In the genomic region with DNA sequence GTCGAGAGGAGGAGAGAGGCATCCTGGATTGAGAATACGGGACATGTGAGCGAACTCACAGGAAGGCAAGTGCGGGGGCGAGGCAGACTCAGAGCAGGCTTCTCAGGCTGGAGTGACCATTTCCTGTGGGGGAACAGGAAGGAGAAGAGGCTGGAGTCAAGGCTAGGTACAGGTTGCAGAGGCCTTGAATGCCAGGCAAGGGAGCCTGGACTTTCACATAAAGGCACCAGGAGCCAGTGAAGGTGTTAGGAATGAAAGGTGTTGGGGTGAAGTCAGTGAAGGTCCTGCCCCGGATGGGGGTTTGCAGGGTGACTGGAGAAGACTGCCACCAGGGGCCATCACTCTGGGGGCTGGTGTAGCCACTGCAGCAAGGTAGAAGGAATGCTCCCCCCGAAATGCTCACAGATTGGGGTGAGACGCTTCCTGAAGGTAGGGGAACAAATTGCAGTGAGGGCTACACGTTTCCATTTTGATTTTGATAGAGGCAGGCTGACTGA, we compare ENCODE assay signal across 12 cellular contexts. TPM values are rescaled to one million over a fixed set of nuclear protein-coding genes. Genes with fewer than 3 reads are reported as not detected.
A peak's percentile ranks its signal among the peaks of the same experiment; 100 is the strongest.
DNase-seq lines count a peak whose midpoint lies in the region; ATAC-seq and TF ChIP-seq lines count a peak whose summit lies in the region.
"Had no signal": no experiment of that assay in that cellular context is flagged by ENCODE, and none has a peak within 500 bp of the region (broad histone marks: within the 10 kb centered on the region; RNA-seq: fewer than 3 reads in every experiment).

No MANE protein-coding gene starts in this region.

- H3K4me3 ChIP-seq in breast epithelium (no peak overlapping the region), right lobe of liver (peak overlapping the region in 2 of 3 donors; percentile 7 to 29), thymus (ENCODE audit: low read length) (no peak overlapping the region)

- ATAC-seq in right lobe of liver: no peak
- no peak for ATAC-seq in sciatic nerve
- ATAC-seq in stimulated activated effector memory CD8-positive, alpha-beta T cell treated with anti-CD3 and anti-CD28 coated beads, Interleukin-12 subunit alpha, Interleukin-12 subunit beta, amount 100 ng/mL, for 72 hours: no peak
- ATAC-seq: CD8-positive, alpha-beta T cell had no signal

- H3K36me3 Mint-ChIP-seq in stimulated activated effector memory CD8-positive, alpha-beta T cell treated with anti-CD3 and anti-CD28 coated beads, Interleukin-12 subunit alpha, Interleukin-12 subunit beta, amount 100 ng/mL, for 72 hours: no peaks in the 10 kb centered on the region
- H3K36me3 Mint-ChIP-seq: CD8-positive, alpha-beta T cell had no signal

- DNase-seq in NCI-H226: peak; percentile 44
- no peak for DNase-seq in breast epithelium (ENCODE audit: low spot score in 2 of 2)
- no peak for DNase-seq in right lobe of liver
- no peak for DNase-seq in sciatic nerve (ENCODE audit: low spot score)
- no peak for DNase-seq in stimulated activated effector memory CD8-positive, alpha-beta T cell treated with anti-CD3 and anti-CD28 coated beads, Interleukin-12 subunit alpha, Interleukin-12 subunit beta, amount 100 ng/mL, for 72 hours (ENCODE audit: low spot score in 2 of 2)
- no peak for DNase-seq in midbrain (lab: John Stamatoyannopoulos, UW)
- DNase-seq: activated CD4-positive, CD25-positive, alpha-beta regulatory T cell; activated CD8-positive, alpha-beta memory T cell treated with anti-CD3 and anti-CD28 coated beads, Interleukin-2, amount 50 U/mL, for 4 hours; CD8-positive, alpha-beta T cell; NCI-H187 treated with DMSO at 0.1 percent for 48 hours had no signal

- no peak for TF ChIP-seq POLR2A in breast epithelium (IDR thresholded peaks at IDR 0.05)
- no peak for TF ChIP-seq POLR2A in right lobe of liver (IDR thresholded peaks at IDR 0.05)

- intact Hi-C loops in breast epithelium (cut with DNase I; ENCODE audit: low total_unique reads) (no loop called here), right lobe of liver (cut with DNase I) (no loop called here), sciatic nerve (cut with DNase I) (loop anchor here (5.0 kb wide), 1 partner anchor 1634 kb away; no protein-coding TSS in a partner anchor)

- WGBS in right lobe of liver (ENCODE audit: insufficient coverage, low coverage, low lambda C conversion rate, missing lambda C conversion rate): 45% methylated on average over 5 of the region's 9 CpGs
- WGBS in thymus: 95% methylated on average over 9 of the region's 9 CpGs

- H3K9me3 ChIP-seq in breast epithelium: no peaks in the 10 kb centered on the region
- H3K9me3 ChIP-seq in right lobe of liver: no peaks in the 10 kb centered on the region
- H3K9me3 ChIP-seq in thymus (ENCODE audit: control insufficient read depth): no peaks in the 10 kb centered on the region

- no peaks in the 10 kb centered on the region for H3K27me3 ChIP-seq in breast epithelium
- H3K27me3 ChIP-seq in right lobe of liver: no peaks in the 10 kb centered on the region
- peaks cover 26% of the 10 kb centered on the region for H3K27me3 ChIP-seq in thymus (ENCODE audit: control insufficient read depth, insufficient read depth)

- H3K4me3 Mint-ChIP-seq in stimulated activated effector memory CD8-positive, alpha-beta T cell treated with anti-CD3 and anti-CD28 coated beads, Interleukin-12 subunit alpha, Interleukin-12 subunit beta, amount 100 ng/mL, for 72 hours: no peak overlapping the region
- H3K4me3 Mint-ChIP-seq: CD8-positive, alpha-beta T cell had no signal

- H3K4me1 Mint-ChIP-seq in stimulated activated effector memory CD8-positive, alpha-beta T cell treated with anti-CD3 and anti-CD28 coated beads, Interleukin-12 subunit alpha, Interleukin-12 subunit beta, amount 100 ng/mL, for 72 hours: peaks cover 14% of the 10 kb centered on the region

- no peaks in the 10 kb centered on the region for H3K36me3 ChIP-seq in breast epithelium
- no peaks in the 10 kb centered on the region for H3K36me3 ChIP-seq in right lobe of liver
- H3K36me3 ChIP-seq in thymus (ENCODE audit: control insufficient read depth, insufficient read depth): no peaks in the 10 kb centered on the region

- H3K9me3 Mint-ChIP-seq in stimulated activated effector memory CD8-positive, alpha-beta T cell treated with anti-CD3 and anti-CD28 coated beads, Interleukin-12 subunit alpha, Interleukin-12 subunit beta, amount 100 ng/mL, for 72 hours: no peaks in the 10 kb centered on the region
- H3K9me3 Mint-ChIP-seq: CD8-positive, alpha-beta T cell had no signal

- TF ChIP-seq CTCF in breast epithelium (IDR thresholded peaks at IDR 0.05) (no peak), right lobe of liver (IDR thresholded peaks at IDR 0.05) (no peak)

- H3K27ac Mint-ChIP-seq in stimulated activated effector memory CD8-positive, alpha-beta T cell treated with anti-CD3 and anti-CD28 coated beads, Interleukin-12 subunit alpha, Interleukin-12 subunit beta, amount 100 ng/mL, for 72 hours: no peak overlapping the region
- H3K27ac Mint-ChIP-seq: CD8-positive, alpha-beta T cell had no signal

- H3K27ac ChIP-seq in breast epithelium (peak overlapping the region; percentile 79 to 98), right lobe of liver (peak overlapping the region; percentile 77 to 93 (median 83)), thymus (ENCODE audit: low read depth) (peak overlapping the region; percentile 36)

- H3K4me1 ChIP-seq in breast epithelium: peaks cover 0 to 17% of the 10 kb centered on the region in 2 donors
- peaks cover 0 to 34% (median 18%) of the 10 kb centered on the region in 4 donors for H3K4me1 ChIP-seq in right lobe of liver
- peaks cover 7% of the 10 kb centered on the region for H3K4me1 ChIP-seq in thymus (ENCODE audit: control insufficient read depth, insufficient read depth, low read length)

RNA-seq across cellular contexts. Expression of gene GPRC5C, which starts 5.3 kb away (rescaled TPM):
- total RNA-seq in breast epithelium (10 to 100 TPM; 24.3 to 69.2 (median 40.3) TPM), right lobe of liver (100 to 1,000 TPM; 120 to 215 (median 131) TPM), sciatic nerve (62.9 TPM)
- 14.3 TPM for polyA plus RNA-seq in thymus

RNA-seq across cellular contexts. Expression of gene CD300A, which starts 39.8 kb away (rescaled TPM):
- total RNA-seq in breast epithelium (10 to 100 TPM in 2 of 3 donors, 1 to 10 TPM in 1; 6.2 to 15.7 (median 10.2) TPM), right lobe of liver (10 to 100 TPM in 1 of 6 experiments, 1 to 10 TPM in 5; 4.8 to 16.6 (median 6.6) TPM), sciatic nerve (13.0 TPM)
- 26.7 TPM for polyA plus RNA-seq in thymus

RNA-seq across cellular contexts. Expression of gene GPR142, which starts 59.3 kb away (rescaled TPM):
- total RNA-seq in breast epithelium: not detected
- total RNA-seq in right lobe of liver: under 1 TPM in 1 of 6 experiments, not detected in 5; 0.24 TPM
- 0.16 TPM for polyA plus RNA-seq in thymus
- total RNA-seq in sciatic nerve: 1.1 TPM
- total RNA-seq: CD8-positive, alpha-beta T cell; mononuclear cell had no signal

Comparison
In these comparisons a context has a peak if more than half of its experiments do, and no peak if none do; other contexts are left out.
1. H3K27ac ChIP-seq: peak in every context shown above with its lines; median percentile 88 in breast epithelium; 83 in right lobe of liver; 36 in thymus.
2. H3K4me3 ChIP-seq: peak in right lobe of liver (2 of 3); none in breast epithelium (0 of 3) and thymus (single experiment).